In the genomic region with DNA sequence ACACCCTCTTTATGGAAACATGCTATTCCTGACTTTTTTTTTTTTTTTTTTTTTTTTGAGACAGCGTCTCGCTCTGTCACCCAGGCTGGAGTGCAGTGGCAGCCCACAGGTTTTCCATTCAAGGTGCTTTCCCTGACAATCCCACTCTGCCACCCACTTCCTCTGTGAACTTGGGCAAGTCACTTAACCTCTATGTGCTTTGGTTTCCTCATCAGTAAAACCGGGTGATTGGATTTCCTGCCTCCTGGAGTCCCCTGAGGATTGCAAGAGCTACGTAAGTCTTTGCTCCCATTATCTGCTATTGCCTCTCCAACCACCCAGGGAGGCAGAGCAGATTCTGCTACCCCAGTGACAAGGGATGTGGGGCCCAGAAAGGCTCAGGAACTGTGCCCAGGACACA, we compare ENCODE assay signal across 12 cellular contexts.
"Had no signal": no experiment of that assay in that cellular context is flagged by ENCODE, and none has a peak within 500 bp of the region (broad histone marks: within the 10 kb centered on the region; RNA-seq: fewer than 3 reads in every experiment).

No MANE protein-coding gene starts in this region.

- ATAC-seq: body of pancreas, heart right ventricle had no signal

- H3K4me3 ChIP-seq: body of pancreas, heart right ventricle, left ventricle myocardium inferior, skin epidermis had no signal

- H3K27me3 ChIP-seq: body of pancreas, heart right ventricle had no signal

- H3K27ac Mint-ChIP-seq: memory B cell, nephron progenitor cell had no signal

- DNase-seq: activated CD4-positive, CD25-positive, alpha-beta regulatory T cell treated with anti-CD3 and anti-CD28 coated beads, Interleukin-2, amount 50 U/mL, for 72 hours; activated naive CD4-positive, alpha-beta T cell treated with anti-CD3 and anti-CD28 coated beads, Interleukin-2, amount 50 U/mL, for 16 hours; amniotic stem cell; body of pancreas; effector memory CD4-positive, alpha-beta T cell; heart right ventricle; left ventricle myocardium inferior; nephron progenitor cell had no signal

- H3K4me1 Mint-ChIP-seq: memory B cell had no signal

- H3K27ac ChIP-seq: body of pancreas, heart right ventricle, left ventricle myocardium inferior had no signal

- H3K9me3 ChIP-seq: body of pancreas had no signal

- H3K36me3 ChIP-seq: heart right ventricle, left ventricle myocardium inferior had no signal

- H3K4me1 ChIP-seq: body of pancreas had no signal

- H3K9me3 Mint-ChIP-seq: central memory CD8-positive, alpha-beta T cell; memory B cell had no signal

- FAIRE-seq: frontal cortex had no signal

- H3K36me3 Mint-ChIP-seq: memory B cell had no signal

- H3K4me3 Mint-ChIP-seq: central memory CD8-positive, alpha-beta T cell; memory B cell; nephron progenitor cell had no signal
